Comparison of ENCODE assay signal across 8 cellular contexts in the genomic region with DNA sequence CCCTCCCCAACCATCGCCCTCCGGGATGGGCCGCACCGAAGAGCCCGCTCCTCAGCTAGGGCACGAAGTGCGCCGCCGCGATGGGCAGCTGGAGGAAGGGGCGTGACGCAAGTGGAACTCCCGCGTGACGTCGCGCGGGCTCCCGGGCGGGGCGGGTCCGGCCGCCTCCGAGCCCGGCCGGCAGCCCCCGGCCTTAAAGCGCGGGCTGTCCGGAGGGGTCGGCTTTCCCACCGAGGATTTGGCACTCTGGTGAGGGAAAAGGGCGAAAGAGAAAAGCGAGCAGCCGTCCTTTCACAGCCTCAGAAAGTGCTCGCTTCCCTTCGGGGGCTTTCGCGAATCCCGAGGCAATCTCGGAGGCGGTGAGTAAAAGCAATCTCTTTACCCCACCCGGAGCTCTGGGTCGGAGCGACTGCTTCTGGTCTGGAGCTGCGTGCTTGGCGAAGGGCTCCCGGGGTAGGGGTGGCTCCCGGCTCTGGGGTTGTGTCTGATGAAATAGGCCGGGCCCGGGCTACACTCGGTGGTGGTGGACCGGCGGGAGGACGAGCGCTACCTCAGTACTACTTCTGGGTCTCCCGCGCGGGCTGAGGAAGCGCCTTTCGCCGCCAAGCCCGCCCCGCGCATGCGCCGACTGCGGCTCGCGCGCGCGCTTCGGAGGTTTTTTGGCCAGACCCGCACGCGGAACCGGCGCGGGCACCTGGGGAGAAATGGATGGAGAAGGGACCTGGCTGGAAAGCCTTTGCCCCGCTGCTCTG. TPM values are rescaled to one million over a fixed set of nuclear protein-coding genes. Genes with fewer than 3 reads are reported as not detected.
DNase-seq lines count a peak whose midpoint lies in the region; ATAC-seq and TF ChIP-seq lines count a peak whose summit lies in the region.

A gene (plus strand): TSS at position 123 of the 752 bp plus-strand sequence. CDS start 3,524 bp downstream, outside the sequence.

- H3F3A ChIP-seq in GM23338 (replicated peaks; ENCODE audit: low read depth): peaks cover 3% of the 10 kb centered on the region; the same call in 1 of the 2 replicates

- H3K4me1 Mint-ChIP-seq in GM23338: peaks cover 32% of the 10 kb centered on the region
- peaks cover 36% of the 10 kb centered on the region for H3K4me1 Mint-ChIP-seq in nephron
- peaks cover 26% of the 10 kb centered on the region for H3K4me1 Mint-ChIP-seq in stimulated activated naive CD8-positive, alpha-beta T cell treated with anti-CD3 and anti-CD28 coated beads, Interleukin-15, Interleukin-2, amounts not matched to agents 100 ng/mL and 50 ng/mL, for 24 hours (ENCODE audit: low read depth)

- H3K27me3 ChIP-seq in GM23338 (ENCODE audit: insufficient read depth): no peaks in the 10 kb centered on the region; the same call in 1 of the 2 replicates

- H4K20me1 ChIP-seq in GM23338 (replicated peaks; ENCODE audit: insufficient read depth): no peaks in the 10 kb centered on the region

- H3K27ac Mint-ChIP-seq in GM23338 (peak within 1 kb of the TSS; percentile 97), nephron (peak within 1 kb of the TSS; percentile 89 to 93 (median 93))
- H3K27ac Mint-ChIP-seq in stimulated activated naive CD8-positive, alpha-beta T cell treated with anti-CD3 and anti-CD28 coated beads, Interleukin-15, Interleukin-2, amounts not matched to agents 100 ng/mL and 50 ng/mL, for 24 hours: peak within 1 kb of the TSS; percentile 90

- ATAC-seq in GM23338: peak; percentile 94

- H3K4me1 ChIP-seq in GM23338 (ENCODE audit: insufficient read depth): peaks cover 20% of the 10 kb centered on the region

- DNase-seq in EH (ENCODE audit: low read depth) (peak; percentile 79), GM23338 (ENCODE audit: low spot score) (peak; percentile 94), LHCN-M2 (ENCODE audit: low read depth) (peak; percentile 73), SHP77 (lab: John Stamatoyannopoulos, UW) (peak; percentile 87 to 91), fibroblast of pulmonary artery (ENCODE audit: low read depth) (peak; percentile 80)
- peak; percentile 77 for DNase-seq in activated effector memory CD4-positive, alpha-beta T cell treated with Interleukin-2 at 50 U/mL for 16 hours

- TF ChIP-seq CTCF in GM23338 (conservative IDR thresholded peaks at IDR 0.05; ENCODE audit: low read depth in 2 of 2) (no peak), fibroblast of pulmonary artery (IDR thresholded peaks at IDR 0.05; ENCODE audit: low read length, missing control alignments) (no peak), nephron (IDR thresholded peaks at IDR 0.05; ENCODE audit: unreplicated experiment in 3 of 3) (no peak)

- peak within 1 kb of the TSS; percentile 98 for H3K27ac ChIP-seq in GM23338 (ENCODE audit: low read depth)

- H3K4me3 Mint-ChIP-seq in GM23338 (peak within 1 kb of the TSS; percentile 86), nephron (peak within 1 kb of the TSS; percentile 89 to 94 (median 90))
- H3K4me3 Mint-ChIP-seq in stimulated activated naive CD8-positive, alpha-beta T cell treated with anti-CD3 and anti-CD28 coated beads, Interleukin-15, Interleukin-2, amounts not matched to agents 100 ng/mL and 50 ng/mL, for 24 hours: peak within 1 kb of the TSS; percentile 96

- peak within 1 kb of the TSS; percentile 82 for H3K4me2 ChIP-seq in GM23338

- H3K79me2 ChIP-seq in GM23338 (replicated peaks; ENCODE audit: insufficient read depth): peaks cover 37% of the 10 kb centered on the region

- peaks cover 24% of the 10 kb centered on the region for H3K36me3 Mint-ChIP-seq in GM23338 (ENCODE audit: low read depth)
- peaks cover 11% of the 10 kb centered on the region for H3K36me3 Mint-ChIP-seq in nephron (ENCODE audit: low read depth)
- peaks cover 35% of the 10 kb centered on the region for H3K36me3 Mint-ChIP-seq in stimulated activated naive CD8-positive, alpha-beta T cell treated with anti-CD3 and anti-CD28 coated beads, Interleukin-15, Interleukin-2, amounts not matched to agents 100 ng/mL and 50 ng/mL, for 24 hours (ENCODE audit: low read depth)

- H3K36me3 ChIP-seq in GM23338 (ENCODE audit: insufficient read depth): peaks cover 6% of the 10 kb centered on the region; the same call in 1 of the 2 replicates

- H3K4me3 ChIP-seq in GM23338 (peak within 1 kb of the TSS; percentile 87), fibroblast of pulmonary artery (replicated peaks; ENCODE audit: low read depth, low read length) (peak within 1 kb of the TSS; percentile 98)

- no peaks in the 10 kb centered on the region for H3K9me2 ChIP-seq in GM23338 (ENCODE audit: insufficient read depth)

- H3K27me3 Mint-ChIP-seq in GM23338 (ENCODE audit: insufficient read depth, low read depth, poor library complexity) (peaks cover 6% of the 10 kb centered on the region), nephron (ENCODE audit: low read depth) (no peaks in the 10 kb centered on the region)
- H3K27me3 Mint-ChIP-seq in stimulated activated naive CD8-positive, alpha-beta T cell treated with anti-CD3 and anti-CD28 coated beads, Interleukin-15, Interleukin-2, amounts not matched to agents 100 ng/mL and 50 ng/mL, for 24 hours: peaks cover 4% of the 10 kb centered on the region

- H3K9me3 Mint-ChIP-seq in GM23338 (no peaks in the 10 kb centered on the region), nephron (no peaks in the 10 kb centered on the region)
- no peaks in the 10 kb centered on the region for H3K9me3 Mint-ChIP-seq in stimulated activated naive CD8-positive, alpha-beta T cell treated with anti-CD3 and anti-CD28 coated beads, Interleukin-15, Interleukin-2, amounts not matched to agents 100 ng/mL and 50 ng/mL, for 24 hours

- H2AFZ ChIP-seq in GM23338: peak within 1 kb of the TSS; percentile 96

TF ChIP-seq in GM23338, 12 proteins besides CTCF, POLR2A, EP300 and RAD21:
- TF ChIP-seq CREB1 (CRISPR knock-in tag; IDR thresholded peaks at IDR 0.05; ENCODE audit: low read depth): peak; percentile 91
- TF ChIP-seq NANOG (IDR thresholded peaks at IDR 0.05; ENCODE audit: borderline replicate concordance): no peak
- TF ChIP-seq ZNF114 (CRISPR knock-in tag; IDR thresholded peaks at IDR 0.05): no peak
- TF ChIP-seq POLR2AphosphoS5 (IDR thresholded peaks at IDR 0.05; ENCODE audit: low read depth): peak; percentile 53; the same call in 1 of the 2 replicates
TF ChIP-seq in GM23338: peak in this region for 2.

RNA-seq across cellular contexts. Expression of the gene that starts here (rescaled TPM):
- 49.2 and 53.3 TPM in 2 replicates for total RNA-seq in GM23338 (2014; rRNA removed; shearing (Covaris generic))
- 48.9 and 55.6 TPM in 2 replicates for polyA plus RNA-seq in GM23338 (2016; fragmentation: Nextera tagmentation; extraction: Ambion mirVana)
- total RNA-seq in LHCN-M2 (2014; rRNA removed): 49.6 and 63.9 TPM in 2 replicates
- polyA plus RNA-seq in LHCN-M2 (2012): 8.3 TPM

Comparison
In these comparisons a context has a peak if more than half of its experiments do, and no peak if none do; other contexts are left out.
1. Peak in every context shown above with its lines: DNase-seq, ATAC-seq, H3K4me3 ChIP-seq and H3K27ac ChIP-seq.